9 cellular contexts compared by ENCODE assay signal in the genomic region with DNA sequence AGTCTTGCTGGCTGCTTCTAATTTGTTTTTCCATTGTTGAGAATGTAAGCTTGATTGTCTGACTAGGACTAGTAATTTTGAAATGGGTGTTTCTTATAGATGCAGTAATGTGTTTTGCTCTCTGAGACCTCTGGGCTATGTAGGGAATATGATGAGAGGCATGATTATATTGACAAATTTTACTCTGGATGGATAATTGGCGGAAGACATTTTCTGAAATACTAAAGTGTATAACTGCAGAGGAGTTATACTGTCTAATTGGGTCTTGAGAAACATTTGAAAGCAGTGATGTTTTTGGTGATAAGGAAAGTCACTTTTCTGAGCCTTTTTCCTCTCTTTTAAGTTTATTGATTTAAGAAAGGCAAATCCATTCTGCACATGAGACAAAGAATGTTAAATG. TPM values are rescaled to one million over a fixed set of nuclear protein-coding genes. Genes with fewer than 3 reads are reported as not detected.
DNase-seq lines count a peak whose midpoint lies in the region; ATAC-seq and TF ChIP-seq lines count a peak whose summit lies in the region.
"Had no signal": no experiment of that assay in that cellular context is flagged by ENCODE, and none has a peak within 500 bp of the region (broad histone marks: within the 10 kb centered on the region; RNA-seq: fewer than 3 reads in every experiment).

No MANE protein-coding gene starts in this region.

- 86% methylated on average over 1 of the region's 1 CpG for WGBS in smooth muscle cell (ENCODE audit: low lambda C conversion rate)

- peak overlapping the region; percentile 56 for H3K27ac Mint-ChIP-seq in activated CD4-positive, alpha-beta T cell treated with anti-CD3 and anti-CD28 coated beads for 36 hours

- no peaks in the 10 kb centered on the region for H3K36me3 ChIP-seq in smooth muscle cell (ENCODE audit: low read depth)

- peak overlapping the region; percentile 91 for H3K4me3 ChIP-seq in epithelial cell of esophagus (ENCODE audit: low read length)
- H3K4me3 ChIP-seq in smooth muscle cell, result peak overlapping the region; percentile 91

- intact Hi-C loops in activated CD4-positive, alpha-beta T cell treated with anti-CD3 and anti-CD28 coated beads for 36 hours (cut with DNase I, micrococcal nuclease), result loop anchor here in 1 of 2 experiments (1.0 kb wide), 1 partner anchor 12 kb away; no protein-coding TSS in a partner anchor

- no peak overlapping the region for H3K27ac ChIP-seq in smooth muscle cell (ENCODE audit: low read depth)

- H3K4me3 Mint-ChIP-seq in activated CD4-positive, alpha-beta T cell treated with anti-CD3 and anti-CD28 coated beads for 36 hours, result peak overlapping the region; percentile 94

- H3K79me2 ChIP-seq in smooth muscle cell (ENCODE audit: low read depth), result peaks cover 62% of the 10 kb centered on the region

- no peaks in the 10 kb centered on the region for H3K27me3 Mint-ChIP-seq in activated CD4-positive, alpha-beta T cell treated with anti-CD3 and anti-CD28 coated beads for 36 hours

- H3K36me3 Mint-ChIP-seq in activated CD4-positive, alpha-beta T cell treated with anti-CD3 and anti-CD28 coated beads for 36 hours (ENCODE audit: low read depth), result peaks cover 6% of the 10 kb centered on the region

- no peak overlapping the region for H2AFZ ChIP-seq in smooth muscle cell (ENCODE audit: low read depth)

- DNase-seq in activated CD4-positive, alpha-beta T cell treated with anti-CD3 and anti-CD28 coated beads for 36 hours, result no peak
- DNase-seq in activated CD4-positive, alpha-beta T cell treated with anti-CD3 and anti-CD28 coated beads, Interleukin-2, amount 50 U/mL, for 1 hour, result no peak
- DNase-seq in OCI-M1 (lab: John Stamatoyannopoulos, UW) (peak; percentile 49), epithelial cell of esophagus (ENCODE audit: low read depth) (no peak), smooth muscle cell (lab: John Stamatoyannopoulos, UW; ENCODE audit: unreplicated experiment) (no peak)
- no peak for DNase-seq in activated CD4-positive, CD25-positive, alpha-beta regulatory T cell (lab: John Stamatoyannopoulos, UW)
- DNase-seq: DMS153 had no signal

- H3K4me1 ChIP-seq in smooth muscle cell (ENCODE audit: low read depth), result peaks cover 19% of the 10 kb centered on the region

- H3K27me3 ChIP-seq in smooth muscle cell (ENCODE audit: low read depth), result no peaks in the 10 kb centered on the region

- CTCF ChIA-PET in activated CD4-positive, alpha-beta T cell treated with anti-CD3 and anti-CD28 coated beads for 36 hours (lab: Charles Lee), result interaction anchor here (1.0 to 1.3 kb wide), 2 partner anchors 34 to 131 kb away, joined by 3 read pairs; partner anchors contain the start of genes ASTE1 and NEK11

- peak overlapping the region; percentile 95 for H3K4me2 ChIP-seq in smooth muscle cell

- H3F3A ChIP-seq in smooth muscle cell (ENCODE audit: low read depth), result no peaks in the 10 kb centered on the region

- peak overlapping the region; percentile 95 for H3K9ac ChIP-seq in smooth muscle cell (ENCODE audit: low read depth)

- no peak for ATAC-seq in activated CD4-positive, alpha-beta T cell treated with anti-CD3 and anti-CD28 coated beads for 36 hours
- no peak for ATAC-seq in GM18868 (IDR thresholded peaks at IDR 0.05; ENCODE audit: unreplicated experiment)
- ATAC-seq in GM21390 (IDR thresholded peaks at IDR 0.05; ENCODE audit: unreplicated experiment), result no peak

- H3K4me1 Mint-ChIP-seq in activated CD4-positive, alpha-beta T cell treated with anti-CD3 and anti-CD28 coated beads for 36 hours, result peaks cover 41% of the 10 kb centered on the region

- POLR2A ChIA-PET in activated CD4-positive, alpha-beta T cell treated with anti-CD3 and anti-CD28 coated beads for 36 hours (lab: Charles Lee), result interaction anchor here (1.0 kb wide), 1 partner anchor 126 kb away, joined by 17 read pairs; no protein-coding TSS in a partner anchor

- no peaks in the 10 kb centered on the region for H3K9me3 Mint-ChIP-seq in activated CD4-positive, alpha-beta T cell treated with anti-CD3 and anti-CD28 coated beads for 36 hours (ENCODE audit: low read depth)

- H4K20me1 ChIP-seq in smooth muscle cell (ENCODE audit: low read depth), result peaks cover 56% of the 10 kb centered on the region

- no peak for TF ChIP-seq CTCF in epithelial cell of esophagus (IDR thresholded peaks at IDR 0.05; ENCODE audit: insufficient read depth, low read depth, low read length, missing control alignments)
- no peak for TF ChIP-seq CTCF in smooth muscle cell (IDR thresholded peaks at IDR 0.05; ENCODE audit: borderline replicate concordance, insufficient read depth, poor library complexity, severe bottlenecking)

- no peaks in the 10 kb centered on the region for H3K9me3 ChIP-seq in smooth muscle cell (replicated peaks; ENCODE audit: low read depth)

RNA-seq across cellular contexts. Expression of gene ATP2C1, which starts 1.8 kb away (rescaled TPM):
- 10 to 100 TPM; 47.4 to 48.5 TPM for total RNA-seq in activated CD4-positive, alpha-beta T cell treated with anti-CD3 and anti-CD28 coated beads for 36 hours
- 85.9 and 118 TPM in 2 replicates for total RNA-seq in smooth muscle cell
- polyA plus RNA-seq in smooth muscle cell, result 36.0 and 43.2 TPM in 2 replicates
